19 cellular contexts compared by ENCODE assay signal in the genomic region with DNA sequence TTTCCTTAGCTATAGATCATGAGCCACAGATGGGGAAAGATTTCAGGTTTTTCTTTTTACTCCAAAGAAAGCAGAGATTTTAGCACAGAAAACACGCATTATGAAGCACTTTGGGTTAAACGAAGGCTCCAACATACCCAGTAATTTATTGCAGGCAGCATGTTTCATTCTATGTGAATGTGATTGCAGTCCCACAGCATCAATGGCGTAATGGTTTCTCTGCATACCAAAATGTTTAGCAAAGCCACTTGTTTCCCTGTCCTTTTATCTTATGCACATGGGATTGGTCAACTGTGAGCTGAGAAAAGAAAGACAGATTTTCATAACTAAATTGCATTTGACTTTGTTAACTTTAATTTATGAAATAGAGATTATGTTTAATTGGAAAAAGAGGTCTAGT.
DNase-seq lines count a peak whose midpoint lies in the region; ATAC-seq lines count a peak whose summit lies in the region.
"Had no signal": no experiment of that assay in that cellular context is flagged by ENCODE, and none has a peak within 500 bp of the region (broad histone marks: within the 10 kb centered on the region; RNA-seq: fewer than 3 reads in every experiment).

No MANE protein-coding gene starts in this region.

- peaks cover 16% of the 10 kb centered on the region for H3K4me1 ChIP-seq in adipocyte (ENCODE audit: control insufficient read depth, insufficient read depth, low read length)

- no peaks in the 10 kb centered on the region for H3K9me3 Mint-ChIP-seq in activated naive CD4-positive, alpha-beta T cell treated with anti-CD3 and anti-CD28 coated beads, Interleukin-2, amount 50 U/mL, for 72 hours
- H3K9me3 Mint-ChIP-seq: neural crest cell; stimulated activated memory B cell treated with anti-CD40 and anti-IgM and Interleukin-4, amounts not matched to agents 10 μg/mL and 1 μg/mL and 100 μg/mL, for 72 hours had no signal

- no peaks in the 10 kb centered on the region for H3K36me3 ChIP-seq in adipocyte (ENCODE audit: control insufficient read depth, insufficient read depth, low read length, severe bottlenecking)

- no peaks in the 10 kb centered on the region for H3K9me3 ChIP-seq in adipocyte (ENCODE audit: control insufficient read depth, low read length)

- no peak overlapping the region for H3K27ac Mint-ChIP-seq in activated naive CD4-positive, alpha-beta T cell treated with anti-CD3 and anti-CD28 coated beads, Interleukin-2, amount 50 U/mL, for 72 hours
- H3K27ac Mint-ChIP-seq: stimulated activated memory B cell treated with anti-CD40 and anti-IgM and Interleukin-4, amounts not matched to agents 10 μg/mL and 1 μg/mL and 100 μg/mL, for 72 hours had no signal

- H3K4me3 ChIP-seq in adipocyte (ENCODE audit: low read length), result peak overlapping the region; percentile 52

- peak overlapping the region; percentile 55 for H3K9ac ChIP-seq in adipocyte (ENCODE audit: low read length)

- DNase-seq in NCI-H2227 (lab: John Stamatoyannopoulos, UW; ENCODE audit: unreplicated experiment) (peak; percentile 25), NCI-H2227 treated with DMSO at 0.1 percent for 48 hours (lab: John Stamatoyannopoulos, UW) (no peak), adipocyte (ENCODE audit: low read depth) (peak; percentile 92), fibroblast of the conjunctiva (ENCODE audit: low read depth) (peak; percentile 87), stromal cell of bone marrow (ENCODE audit: low read depth) (peak; percentile 80)
- no peak for DNase-seq in activated naive CD4-positive, alpha-beta T cell treated with anti-CD3 and anti-CD28 coated beads, Interleukin-2, amount 50 U/mL, for 72 hours (ENCODE audit: low spot score in 2 of 2)
- DNase-seq: activated naive CD4-positive, alpha-beta T cell; Calu3; caudate nucleus; H7; KBM-7; NCI-H1436; NCI-H510A; T-helper 1 cell had no signal

- no peaks in the 10 kb centered on the region for H3K27me3 ChIP-seq in adipocyte (replicated peaks; ENCODE audit: control insufficient read depth, insufficient read depth, low read length)

- no peak for ATAC-seq in HG03175 (IDR thresholded peaks at IDR 0.05; ENCODE audit: unreplicated experiment)
- ATAC-seq in activated naive CD4-positive, alpha-beta T cell treated with anti-CD3 and anti-CD28 coated beads, Interleukin-2, amount 50 U/mL, for 72 hours, result no peak
- ATAC-seq in GM19455 (IDR thresholded peaks at IDR 0.05; ENCODE audit: unreplicated experiment), result no peak
- ATAC-seq: sciatic nerve; stimulated activated memory B cell treated with anti-CD40 and anti-IgM and Interleukin-4, amounts not matched to agents 10 μg/mL and 1 μg/mL and 100 μg/mL, for 72 hours had no signal

- no peaks in the 10 kb centered on the region for H3K36me3 Mint-ChIP-seq in activated naive CD4-positive, alpha-beta T cell treated with anti-CD3 and anti-CD28 coated beads, Interleukin-2, amount 50 U/mL, for 72 hours
- H3K36me3 Mint-ChIP-seq: stimulated activated memory B cell treated with anti-CD40 and anti-IgM and Interleukin-4, amounts not matched to agents 10 μg/mL and 1 μg/mL and 100 μg/mL, for 72 hours had no signal

Comparison
In these comparisons a context has a peak if more than half of its experiments do, and no peak if none do; other contexts are left out.
1. DNase-seq: peak in NCI-H2227 (single experiment), adipocyte (single experiment), fibroblast of the conjunctiva (single experiment) and stromal cell of bone marrow (single experiment); none in NCI-H2227 treated with DMSO at 0.1 percent for 48 hours (single experiment) and activated naive CD4-positive, alpha-beta T cell treated with anti-CD3 and anti-CD28 coated beads, Interleukin-2, amount 50 U/mL, for 72 hours (0 of 2).